In genomic region chr3:156416846-156417581, GRCh38 we compare ENCODE assay signal across 15 cellular contexts.
A peak's percentile ranks its signal among the peaks of the same experiment; 100 is the strongest.
DNase-seq lines count a peak whose midpoint lies in the region; ATAC-seq and TF ChIP-seq lines count a peak whose summit lies in the region.
"Had no signal": no experiment of that assay in that cellular context is flagged by ENCODE, and none has a peak within 500 bp of the region (broad histone marks: within the 10 kb centered on the region; RNA-seq: fewer than 3 reads in every experiment).

No MANE protein-coding gene starts in this region.

- ATAC-seq in GM18867 (IDR thresholded peaks at IDR 0.05; ENCODE audit: unreplicated experiment) (peak; percentile 46), psoas muscle (peak; percentile 47 to 70 (median 62)), HG02852 (IDR thresholded peaks at IDR 0.05; ENCODE audit: unreplicated experiment) (no peak)

- H3K4me3 ChIP-seq in psoas muscle (no peak overlapping the region), spleen (no peak overlapping the region), prostate gland (no peak overlapping the region)
- H3K4me3 ChIP-seq: BLaER1 treated with 17β-estradiol and CSF1 and Interleukin-3, amounts not matched to agents 10 nM and 100 nM; testis had no signal

- H3K36me3 ChIP-seq in psoas muscle (ENCODE audit: insufficient read depth in 1 of 2, low read depth in 1 of 2) = no peaks in the 10 kb centered on the region
- no peaks in the 10 kb centered on the region for H3K36me3 ChIP-seq in spleen
- H3K36me3 ChIP-seq in prostate gland = no peaks in the 10 kb centered on the region
- H3K36me3 ChIP-seq: BLaER1 treated with 17β-estradiol and CSF1 and Interleukin-3, amounts not matched to agents 10 nM and 100 nM had no signal

- H3K9me3 ChIP-seq in psoas muscle (no peaks in the 10 kb centered on the region), spleen (no peaks in the 10 kb centered on the region), prostate gland (no peaks in the 10 kb centered on the region)
- H3K9me3 ChIP-seq: BLaER1 treated with 17β-estradiol and CSF1 and Interleukin-3, amounts not matched to agents 10 nM and 100 nM; testis had no signal

- H3K9me3 Mint-ChIP-seq in brain (peaks cover 0 to 3% (median 0%) of the 10 kb centered on the region in 5 experiments), endothelial cell (ENCODE audit: unreplicated experiment) (no peaks in the 10 kb centered on the region)
- H3K9me3 Mint-ChIP-seq: activated naive CD4-positive, alpha-beta T cell treated with anti-CD3 and anti-CD28 coated beads, Interleukin-2, amount 50 U/mL, for 24 hours; central memory CD8-positive, alpha-beta T cell had no signal

- peaks cover 36% of the 10 kb centered on the region for H3K4me1 Mint-ChIP-seq in brain
- no peaks in the 10 kb centered on the region for H3K4me1 Mint-ChIP-seq in endothelial cell (ENCODE audit: unreplicated experiment)
- H3K4me1 Mint-ChIP-seq: activated naive CD4-positive, alpha-beta T cell treated with anti-CD3 and anti-CD28 coated beads, Interleukin-2, amount 50 U/mL, for 24 hours; central memory CD8-positive, alpha-beta T cell had no signal

- H3K4me3 Mint-ChIP-seq in brain = no peak overlapping the region
- no peak overlapping the region for H3K4me3 Mint-ChIP-seq in endothelial cell (ENCODE audit: unreplicated experiment)
- H3K4me3 Mint-ChIP-seq: activated naive CD4-positive, alpha-beta T cell treated with anti-CD3 and anti-CD28 coated beads, Interleukin-2, amount 50 U/mL, for 24 hours; central memory CD8-positive, alpha-beta T cell had no signal

- H3K27me3 ChIP-seq in psoas muscle (ENCODE audit: insufficient read depth in 3 of 3, low read length in 2 of 3) = no peaks in the 10 kb centered on the region
- no peaks in the 10 kb centered on the region for H3K27me3 ChIP-seq in spleen (replicated peaks in 1 of 7)
- no peaks in the 10 kb centered on the region for H3K27me3 ChIP-seq in prostate gland (replicated peaks; ENCODE audit: insufficient read depth)
- H3K27me3 ChIP-seq: BLaER1 treated with 17β-estradiol and CSF1 and Interleukin-3, amounts not matched to agents 10 nM and 100 nM; testis had no signal

- TF ChIP-seq POLR2A in spleen (IDR thresholded peaks at IDR 0.05) (no peak), prostate gland (IDR thresholded peaks at IDR 0.05) (no peak)

- peaks cover 18% of the 10 kb centered on the region for H3K4me1 ChIP-seq in psoas muscle
- H3K4me1 ChIP-seq in spleen = no peaks in the 10 kb centered on the region
- no peaks in the 10 kb centered on the region for H3K4me1 ChIP-seq in prostate gland (replicated peaks)
- H3K4me1 ChIP-seq: BLaER1 treated with 17β-estradiol and CSF1 and Interleukin-3, amounts not matched to agents 10 nM and 100 nM; testis had no signal

- H3K27ac Mint-ChIP-seq in brain (peak overlapping the region in 3 of 5 experiments; percentile 20 to 54 (median 41)), endothelial cell (ENCODE audit: unreplicated experiment) (no peak overlapping the region)
- H3K27ac Mint-ChIP-seq: activated naive CD4-positive, alpha-beta T cell treated with anti-CD3 and anti-CD28 coated beads, Interleukin-2, amount 50 U/mL, for 24 hours had no signal

- H3K27me3 Mint-ChIP-seq in brain (no peaks in the 10 kb centered on the region), endothelial cell (ENCODE audit: unreplicated experiment) (peaks cover 2% of the 10 kb centered on the region)
- H3K27me3 Mint-ChIP-seq: activated naive CD4-positive, alpha-beta T cell treated with anti-CD3 and anti-CD28 coated beads, Interleukin-2, amount 50 U/mL, for 24 hours had no signal

- no peaks in the 10 kb centered on the region for H3K36me3 Mint-ChIP-seq in brain
- no peaks in the 10 kb centered on the region for H3K36me3 Mint-ChIP-seq in endothelial cell (ENCODE audit: low read depth, unreplicated experiment)
- H3K36me3 Mint-ChIP-seq: activated naive CD4-positive, alpha-beta T cell treated with anti-CD3 and anti-CD28 coated beads, Interleukin-2, amount 50 U/mL, for 24 hours had no signal

- WGBS in psoas muscle, 3 donors = 35 to 53% (median 40%) methylated on average over 4 of the region's 4 CpGs
- WGBS in spleen, 5 donors = 83 to 90% (median 85%) methylated on average over 4 of the region's 4 CpGs
- WGBS in prostate gland = 82% methylated on average over 4 of the region's 4 CpGs

- H3K27ac ChIP-seq in psoas muscle = peak overlapping the region; percentile 78
- H3K27ac ChIP-seq in spleen = no peak overlapping the region
- H3K27ac ChIP-seq in prostate gland = no peak overlapping the region
- H3K27ac ChIP-seq: BLaER1 treated with 17β-estradiol and CSF1 and Interleukin-3, amounts not matched to agents 10 nM and 100 nM; RWPE1; testis had no signal

- no peak for TF ChIP-seq CTCF in brain (conservative IDR thresholded peaks at IDR 0.05)
- no peak for TF ChIP-seq CTCF in psoas muscle (IDR thresholded peaks at IDR 0.05)
- TF ChIP-seq CTCF in spleen (IDR thresholded peaks at IDR 0.05 in 8 of 11, conservative IDR thresholded peaks at IDR 0.05 in 3 of 11) = no peak
- no peak for TF ChIP-seq CTCF in prostate gland (IDR thresholded peaks at IDR 0.05)
- TF ChIP-seq CTCF in endothelial cell (IDR thresholded peaks at IDR 0.05; ENCODE audit: unreplicated experiment) = no peak

- peak; percentile 79 for DNase-seq in NCI-H1694 (lab: John Stamatoyannopoulos, UW)
- no peak for DNase-seq in psoas muscle
- no peak for DNase-seq in spleen
- DNase-seq in prostate gland (ENCODE audit: low spot score) = no peak
- DNase-seq in endothelial cell (ENCODE audit: low spot score) = no peak
- DNase-seq: activated CD8-positive, alpha-beta memory T cell treated with anti-CD3 and anti-CD28 coated beads, Interleukin-2, amount 50 U/mL, for 4 hours; NCI-H510A; testis had no signal

- intact Hi-C loops in psoas muscle (cut with DNase I) = no loop called here
- intact Hi-C loops in spleen (cut with DNase I; ENCODE audit: low total_unique reads) = no loop called here
- intact Hi-C loops in prostate gland (cut with DNase I) = no loop called here
